In the genomic region with DNA sequence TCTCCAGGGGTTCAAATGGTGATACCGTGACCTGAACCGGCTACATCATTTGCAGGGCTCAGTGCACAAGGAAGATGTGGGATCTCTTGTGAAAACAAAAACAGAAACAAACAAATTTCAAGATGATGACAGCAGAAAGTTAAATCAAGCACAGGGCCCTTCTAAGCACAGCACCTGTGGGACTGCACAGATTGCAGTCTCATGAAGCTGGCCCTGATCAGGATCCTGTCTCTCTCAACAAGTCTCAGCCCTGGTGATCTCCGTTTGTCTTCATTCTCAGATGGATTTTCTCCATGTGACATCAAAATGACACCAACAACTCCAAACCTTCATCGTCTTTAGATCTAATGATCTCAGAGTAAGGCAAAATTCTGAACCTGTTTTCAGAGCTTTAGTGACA, we compare ENCODE assay signal across 24 cellular contexts.
"Had no signal": no experiment of that assay in that cellular context is flagged by ENCODE, and none has a peak within 500 bp of the region (broad histone marks: within the 10 kb centered on the region; RNA-seq: fewer than 3 reads in every experiment).

No MANE protein-coding gene starts in this region.

- H3K36me3 ChIP-seq: colonic mucosa, esophagus squamous epithelium, gastrocnemius medialis, gastroesophageal sphincter, heart left ventricle, heart right ventricle had no signal

- DNase-seq: colonic mucosa; cortex of kidney; dermis blood vessel endothelial cell; dorsolateral prefrontal cortex; effector CD4-positive, alpha-beta T cell; effector CD8-positive, alpha-beta T cell; effector memory CD4-positive, alpha-beta T cell; effector memory CD8-positive, alpha-beta T cell; endodermal cell; erythroblast; esophagus squamous epithelium; foreskin fibroblast; foreskin keratinocyte; foreskin melanocyte; gastrocnemius medialis; glutamatergic neuron; head of caudate nucleus; heart left ventricle; heart right ventricle had no signal

- H3K4me1 Mint-ChIP-seq: endodermal cell had no signal

- H3K9me3 Mint-ChIP-seq: dendritic cell treated with granulocyte-macrophage colony-stimulating factor and Interleukin-4, amounts not matched to agents 40 ng/mL and 50 ng/mL, for 4 days had no signal

- H3K27ac ChIP-seq: colonic mucosa, coronary artery, dorsolateral prefrontal cortex, epithelial cell of prostate, esophagus squamous epithelium, foreskin keratinocyte, gastrocnemius medialis, gastroesophageal sphincter, heart left ventricle, heart right ventricle had no signal

- ATAC-seq: effector memory CD8-positive, alpha-beta T cell; esophagus mucosa; foreskin keratinocyte; gastrocnemius medialis; gastroesophageal sphincter; heart left ventricle had no signal

- H3K4me1 ChIP-seq: colonic mucosa, foreskin keratinocyte, gastrocnemius medialis had no signal

- H3K27me3 ChIP-seq: colonic mucosa, dorsolateral prefrontal cortex, esophagus squamous epithelium, foreskin keratinocyte, gastrocnemius medialis, gastroesophageal sphincter, heart left ventricle, heart right ventricle had no signal

- H3K9me3 ChIP-seq: colonic mucosa, esophagus squamous epithelium, gastrocnemius medialis, gastroesophageal sphincter had no signal

- H3K4me3 Mint-ChIP-seq: dendritic cell treated with granulocyte-macrophage colony-stimulating factor and Interleukin-4, amounts not matched to agents 40 ng/mL and 50 ng/mL, for 4 days; effector memory CD8-positive, alpha-beta T cell; endodermal cell had no signal

- H3K27ac Mint-ChIP-seq: dendritic cell treated with granulocyte-macrophage colony-stimulating factor and Interleukin-4, amounts not matched to agents 40 ng/mL and 50 ng/mL, for 4 days; effector memory CD8-positive, alpha-beta T cell; endodermal cell had no signal

- H3K4me3 ChIP-seq: colonic mucosa, coronary artery, dorsolateral prefrontal cortex, esophagus squamous epithelium, gastrocnemius medialis, gastroesophageal sphincter, heart left ventricle, heart right ventricle had no signal
